19 cellular contexts compared by ENCODE assay signal in genomic region chrX:134180566-134180965, GRCh38. TPM values are rescaled to one million over a fixed set of nuclear protein-coding genes. Genes with fewer than 3 reads are reported as not detected.
"Had no signal": no experiment of that assay in that cellular context is flagged by ENCODE, and none has a peak within 500 bp of the region (broad histone marks: within the 10 kb centered on the region; RNA-seq: fewer than 3 reads in every experiment).

No MANE protein-coding gene starts in this region.

- H3K27ac ChIP-seq: adrenal gland, dorsolateral prefrontal cortex, esophagus muscularis mucosa, right lobe of liver, transverse colon, VCaP had no signal

- ATAC-seq: activated CD4-positive, alpha-beta T cell treated with anti-CD3 and anti-CD28 coated beads for 36 hours; activated T-cell treated with anti-CD3 and anti-CD28 coated beads, Interleukin-2, amount 50 U/mL, for 4 hours; left ventricle myocardium superior; natural killer cell treated with Interleukin-12 subunit alpha and Interleukin-12 subunit beta and Interleukin-15 and Interleukin-18, amount 100 ng/mL, for 72 hours; right lobe of liver; stimulated activated naive CD8-positive, alpha-beta T cell treated with anti-CD3 and anti-CD28 coated beads, Interleukin-15, Interleukin-2, amounts not matched to agents 100 U/mL and 50 U/mL, for 24 hours had no signal

- H3K27ac Mint-ChIP-seq: activated CD4-positive, alpha-beta memory T cell treated with anti-CD3 and anti-CD28 coated beads for 36 hours; activated CD4-positive, alpha-beta T cell treated with anti-CD3 and anti-CD28 coated beads for 36 hours; natural killer cell treated with Interleukin-12 subunit alpha and Interleukin-12 subunit beta and Interleukin-15 and Interleukin-18, amount 100 ng/mL, for 72 hours had no signal

- H3K36me3 ChIP-seq: adrenal gland, esophagus muscularis mucosa, right lobe of liver, transverse colon had no signal

- H3K4me3 Mint-ChIP-seq: activated CD4-positive, alpha-beta memory T cell treated with anti-CD3 and anti-CD28 coated beads for 36 hours; activated CD4-positive, alpha-beta T cell treated with anti-CD3 and anti-CD28 coated beads for 36 hours; activated T-cell treated with anti-CD3 and anti-CD28 coated beads, Interleukin-2, amount 50 U/mL, for 4 hours; natural killer cell treated with Interleukin-12 subunit alpha and Interleukin-12 subunit beta and Interleukin-15 and Interleukin-18, amount 100 ng/mL, for 72 hours had no signal

- H3K9me3 Mint-ChIP-seq: activated CD4-positive, alpha-beta memory T cell treated with anti-CD3 and anti-CD28 coated beads for 36 hours; activated T-cell treated with anti-CD3 and anti-CD28 coated beads, Interleukin-2, amount 50 U/mL, for 4 hours; natural killer cell treated with Interleukin-12 subunit alpha and Interleukin-12 subunit beta and Interleukin-15 and Interleukin-18, amount 100 ng/mL, for 72 hours had no signal

- H3K36me3 Mint-ChIP-seq: activated CD4-positive, alpha-beta memory T cell treated with anti-CD3 and anti-CD28 coated beads for 36 hours; natural killer cell treated with Interleukin-12 subunit alpha and Interleukin-12 subunit beta and Interleukin-15 and Interleukin-18, amount 100 ng/mL, for 72 hours had no signal

- H3K27me3 ChIP-seq: transverse colon had no signal

- DNase-seq: activated CD4-positive, alpha-beta memory T cell treated with anti-CD3 and anti-CD28 coated beads for 36 hours; activated CD4-positive, alpha-beta T cell treated with anti-CD3 and anti-CD28 coated beads for 36 hours; activated effector memory CD4-positive, alpha-beta T cell treated with Interleukin-2 at 50 U/mL for 16 hours; activated naive CD4-positive, alpha-beta T cell treated with anti-CD3 and anti-CD28 coated beads, Interleukin-2, amount 50 U/mL, for 16 hours; activated T-cell treated with anti-CD3 and anti-CD28 coated beads, Interleukin-2, amount 50 U/mL, for 4 hours; adrenal gland; dorsolateral prefrontal cortex; hippocampal formation; left ventricle myocardium superior; mesenchymal stem cell; right lobe of liver; stimulated activated naive CD8-positive, alpha-beta T cell treated with anti-CD3 and anti-CD28 coated beads, Interleukin-15, Interleukin-2, amounts not matched to agents 100 U/mL and 50 U/mL, for 24 hours; T-helper 1 cell; transverse colon had no signal

- H3K9me3 ChIP-seq: adrenal gland, esophagus muscularis mucosa, right lobe of liver, transverse colon had no signal

- H3K4me3 ChIP-seq: adrenal gland, dorsolateral prefrontal cortex, esophagus muscularis mucosa, right lobe of liver, transverse colon had no signal

- H3K4me1 ChIP-seq: adrenal gland, esophagus muscularis mucosa, right lobe of liver, transverse colon had no signal

RNA-seq across cellular contexts. Expression of gene CCDC160, which starts 56.4 kb away (rescaled TPM):
- total RNA-seq: activated CD4-positive, alpha-beta memory T cell treated with anti-CD3 and anti-CD28 coated beads for 36 hours; activated CD4-positive, alpha-beta T cell treated with anti-CD3 and anti-CD28 coated beads for 36 hours; activated T-cell treated with anti-CD3 and anti-CD28 coated beads, Interleukin-2, amount 50 U/mL, for 4 hours; cardiac septum; esophagus muscularis mucosa; left ventricle myocardium superior; pulmonary artery endothelial cell; right lobe of liver had no signal
